In genomic region chr16:73231969-73232554, GRCh38 we compare ENCODE assay signal across 14 cellular contexts.
A peak's percentile ranks its signal among the peaks of the same experiment; 100 is the strongest.
DNase-seq lines count a peak whose midpoint lies in the region; ATAC-seq and TF ChIP-seq lines count a peak whose summit lies in the region.
"Had no signal": no experiment of that assay in that cellular context is flagged by ENCODE, and none has a peak within 500 bp of the region (broad histone marks: within the 10 kb centered on the region; RNA-seq: fewer than 3 reads in every experiment).

No MANE protein-coding gene starts in this region.

- H3K9ac ChIP-seq in ES-I3 (ENCODE audit: low read depth, low read length): peak overlapping the region; percentile 74; the same call in 1 of the 2 replicates
- H3K9ac ChIP-seq in SK-N-SH: peak overlapping the region; percentile 70

- H3K79me2 ChIP-seq in SK-N-SH (ENCODE audit: insufficient read depth): no peaks in the 10 kb centered on the region

- peak overlapping the region; percentile 43 to 61 for H3K4me3 ChIP-seq in SK-N-SH (ENCODE audit: low read depth in 2 of 2, low read length in 1 of 2)
- H3K4me3 ChIP-seq in ovary: peak overlapping the region; percentile 32
- H3K4me3 ChIP-seq: mucosa of descending colon had no signal

- no peaks in the 10 kb centered on the region for H3K4me1 Mint-ChIP-seq in T-cell
- H3K4me1 Mint-ChIP-seq: activated naive CD4-positive, alpha-beta T cell treated with anti-CD3 and anti-CD28 coated beads, Interleukin-2, amount 50 U/mL, for 24 hours; CD14-positive monocyte had no signal

- TF ChIP-seq CTCF in SK-N-SH (IDR thresholded peaks at IDR 0.05) (no peak), ovary (IDR thresholded peaks at IDR 0.05) (no peak), GM20000 (IDR thresholded peaks at IDR 0.05; ENCODE audit: extremely low read depth, missing control alignments) (no peak)

- H3K27me3 Mint-ChIP-seq in T-cell: no peaks in the 10 kb centered on the region
- H3K27me3 Mint-ChIP-seq: activated naive CD4-positive, alpha-beta T cell treated with anti-CD3 and anti-CD28 coated beads, Interleukin-2, amount 50 U/mL, for 24 hours had no signal

- WGBS in SK-N-SH (ENCODE audit: low lambda C conversion rate): 29% methylated on average over 26 of the region's 26 CpGs
- 55 to 72% (median 67%) methylated on average over 26 of the region's 26 CpGs for WGBS in ovary, 3 donors

- no peaks in the 10 kb centered on the region for H3K36me3 Mint-ChIP-seq in T-cell
- H3K36me3 Mint-ChIP-seq: CD14-positive monocyte had no signal

- peak overlapping the region; percentile 70 for H2AFZ ChIP-seq in SK-N-SH (ENCODE audit: low read depth)

- H3K27me3 ChIP-seq in SK-N-SH (ENCODE audit: insufficient read depth) (no peaks in the 10 kb centered on the region), ovary (no peaks in the 10 kb centered on the region)
- H3K27me3 ChIP-seq: spleen had no signal

- no peaks in the 10 kb centered on the region for H3K9me3 Mint-ChIP-seq in T-cell
- H3K9me3 Mint-ChIP-seq: activated naive CD4-positive, alpha-beta T cell treated with anti-CD3 and anti-CD28 coated beads, Interleukin-2, amount 50 U/mL, for 24 hours had no signal

- peak; percentile 23 for DNase-seq in SK-N-SH
- peak; percentile 24 for DNase-seq in globus pallidus (ENCODE audit: low spot score)
- DNase-seq in ovary: peak in 3 of 5 donors; percentile 22 to 39 (median 23)
- no peak for DNase-seq in GM20000 (ENCODE audit: low spot score)
- DNase-seq in effector CD4-positive, alpha-beta T cell: no peak
- no peak for DNase-seq in T-cell
- DNase-seq: hippocampal formation, NCI-H1930, spleen had no signal

- H3K27ac ChIP-seq in SK-N-SH (ENCODE audit: low read depth in 2 of 2, low read length in 1 of 2) (no peak overlapping the region), ovary (no peak overlapping the region)
- H3K27ac ChIP-seq: spleen had no signal

- CTCF ChIA-PET in SK-N-SH (lab: Yijun Ruan, JAX): interaction anchor here (0.6 to 1.3 kb wide), 6 partner anchors 11 to 512 kb away, joined by 3 to 5 read pairs (median 4); no protein-coding TSS in a partner anchor
- CTCF ChIA-PET in T-cell (lab: Charles Lee): no interaction called here

- no peaks in the 10 kb centered on the region for H3K9me2 ChIP-seq in SK-N-SH

- H3K36me3 ChIP-seq in ES-I3 (ENCODE audit: insufficient read depth, low read length): no peaks in the 10 kb centered on the region
- H3K36me3 ChIP-seq in SK-N-SH (replicated peaks in 1 of 2; ENCODE audit: control insufficient read depth in 1 of 2, insufficient read depth in 2 of 2, low read length in 1 of 2): no peaks in the 10 kb centered on the region
- no peaks in the 10 kb centered on the region for H3K36me3 ChIP-seq in ovary
- H3K36me3 ChIP-seq: spleen had no signal

- peaks cover 7% of the 10 kb centered on the region for H3K4me1 ChIP-seq in ES-I3 (ENCODE audit: insufficient read depth, low read length)
- peaks cover 5 to 22% of the 10 kb centered on the region in 2 experiments; a peak in 2 of 4 replicates for H3K4me1 ChIP-seq in SK-N-SH (ENCODE audit: control insufficient read depth in 1 of 2, insufficient read depth in 2 of 2, low read depth in 1 of 2, low read length in 1 of 2)
- H3K4me1 ChIP-seq in ovary (ENCODE audit: insufficient read depth): peaks cover 2% of the 10 kb centered on the region

- no peak for ATAC-seq in GM19467 (IDR thresholded peaks at IDR 0.05; ENCODE audit: unreplicated experiment)
- ATAC-seq in T-cell (replicated peaks in 1 of 4): no peak

- no peaks in the 10 kb centered on the region for H4K20me1 ChIP-seq in SK-N-SH (ENCODE audit: insufficient read depth)

- TF ChIP-seq RAD21 in SK-N-SH (IDR thresholded peaks at IDR 0.05; ENCODE audit: low read length): no peak

- H3F3A ChIP-seq in SK-N-SH (replicated peaks; ENCODE audit: insufficient read depth): no peaks in the 10 kb centered on the region

- peak overlapping the region; percentile 92 for H3K4me2 ChIP-seq in SK-N-SH

- H3K9me3 ChIP-seq in ES-I3 (ENCODE audit: control insufficient read depth, insufficient read depth, low read length) (no peaks in the 10 kb centered on the region), SK-N-SH (no peaks in the 10 kb centered on the region), ovary (no peaks in the 10 kb centered on the region)
- H3K9me3 ChIP-seq: mucosa of descending colon, spleen had no signal

- TF ChIP-seq EP300 in SK-N-SH (IDR thresholded peaks at IDR 0.05; ENCODE audit: borderline replicate concordance in 1 of 2, low read depth in 1 of 2, low read length in 1 of 2) (no peak), ovary (IDR thresholded peaks at IDR 0.05) (no peak)

- POLR2A ChIA-PET in SK-N-SH (lab: Yijun Ruan, JAX) (no interaction called here), T-cell (lab: Charles Lee) (no interaction called here)

- H3K4me3 Mint-ChIP-seq in T-cell: no peak overlapping the region
- H3K4me3 Mint-ChIP-seq: activated naive CD4-positive, alpha-beta T cell treated with anti-CD3 and anti-CD28 coated beads, Interleukin-2, amount 50 U/mL, for 24 hours; CD14-positive monocyte had no signal

- no peak for TF ChIP-seq POLR2A in ovary (IDR thresholded peaks at IDR 0.05)

- intact Hi-C loops in ovary (cut with DNase I): no loop called here

- H3K27ac Mint-ChIP-seq in T-cell: no peak overlapping the region

TF ChIP-seq in SK-N-SH, 30 proteins besides CTCF, POLR2A, EP300 and RAD21:
- TF ChIP-seq JUND (IDR thresholded peaks at IDR 0.05) (no peak), CHD2 (IDR thresholded peaks at IDR 0.05; ENCODE audit: low read length, partially characterized antibody) (no peak), YY1 (IDR thresholded peaks at IDR 0.05; ENCODE audit: low read depth) (no peak), MXI1 (IDR thresholded peaks at IDR 0.05; ENCODE audit: low read depth, low read length) (0 out of 2 replicates have a peak, but pooled peaks have one; percentile 16)

Comparison
In these comparisons a context has a peak if more than half of its experiments do, and no peak if none do; other contexts are left out.
1. DNase-seq: peak in SK-N-SH (single experiment), globus pallidus (single experiment) and ovary (3 of 5); none in GM20000 (single experiment), effector CD4-positive, alpha-beta T cell (single experiment) and T-cell (0 of 34).